ENCODE assay signal across 27 cellular contexts in genomic region chr15:36802861-36803531, GRCh38.
"Had no signal": no experiment of that assay in that cellular context is flagged by ENCODE, and none has a peak within 500 bp of the region (broad histone marks: within the 10 kb centered on the region; RNA-seq: fewer than 3 reads in every experiment).

No MANE protein-coding gene starts in this region.

- H3K9me3 ChIP-seq: colonic mucosa, gastrocnemius medialis, mucosa of descending colon, neutrophil, pancreas, right lobe of liver, suprapubic skin, vagina had no signal

- H3K4me2 ChIP-seq: hepatocyte had no signal

- H3K4me1 Mint-ChIP-seq: memory B cell; naive B cell; neural crest cell; stimulated activated naive CD8-positive, alpha-beta T cell treated with anti-CD3 and anti-CD28 coated beads, Interleukin-15, amount 100 ng/mL, for 72 hours had no signal

- H3K4me1 ChIP-seq: colonic mucosa, suprapubic skin, vagina had no signal

- H3K36me3 ChIP-seq: colonic mucosa, gastrocnemius medialis, neutrophil, pancreas, right lobe of liver, suprapubic skin, vagina had no signal

- H3K4me3 ChIP-seq: colonic mucosa, gastrocnemius medialis, hepatocyte, lung, mucosa of descending colon, pancreas, right lobe of liver, suprapubic skin, vagina had no signal

- H3K27ac ChIP-seq: colonic mucosa, epithelial cell of prostate, gastrocnemius medialis, hepatocyte, neutrophil, suprapubic skin, vagina had no signal

- H3K9me3 Mint-ChIP-seq: dendritic cell treated with granulocyte-macrophage colony-stimulating factor and Interleukin-4, amounts not matched to agents 40 ng/mL and 50 ng/mL, for 4 days; endodermal cell; memory B cell; naive B cell; natural killer cell treated with Interleukin-12 subunit alpha and Interleukin-12 subunit beta and Interleukin-15 and Interleukin-18, amount 100 ng/mL, for 72 hours; neural crest cell; stimulated activated naive CD8-positive, alpha-beta T cell treated with anti-CD3 and anti-CD28 coated beads, Interleukin-15, amount 100 ng/mL, for 72 hours had no signal

- H3K27me3 ChIP-seq: colonic mucosa, gastrocnemius medialis, hepatocyte, neutrophil, pancreas, right lobe of liver, suprapubic skin, vagina had no signal

- H3K27me3 Mint-ChIP-seq: dendritic cell treated with granulocyte-macrophage colony-stimulating factor and Interleukin-4, amounts not matched to agents 40 ng/mL and 50 ng/mL, for 4 days; memory B cell; naive B cell; natural killer cell treated with Interleukin-12 subunit alpha and Interleukin-12 subunit beta and Interleukin-15 and Interleukin-18, amount 100 ng/mL, for 72 hours; stimulated activated naive CD8-positive, alpha-beta T cell treated with anti-CD3 and anti-CD28 coated beads, Interleukin-15, amount 100 ng/mL, for 72 hours had no signal

- ATAC-seq: gastrocnemius medialis; left cardiac atrium; mucosa of descending colon; natural killer cell treated with Interleukin-12 subunit alpha and Interleukin-12 subunit beta and Interleukin-15 and Interleukin-18, amount 100 ng/mL, for 72 hours; stimulated activated naive CD8-positive, alpha-beta T cell treated with anti-CD3 and anti-CD28 coated beads, Interleukin-15, amount 100 ng/mL, for 72 hours had no signal

- H3K79me2 ChIP-seq: hepatocyte had no signal

- H3K36me3 Mint-ChIP-seq: naive B cell; natural killer cell treated with Interleukin-12 subunit alpha and Interleukin-12 subunit beta and Interleukin-15 and Interleukin-18, amount 100 ng/mL, for 72 hours had no signal

- DNase-seq: colonic mucosa; effector CD8-positive, alpha-beta T cell; endodermal cell; foreskin fibroblast; gastrocnemius medialis; head of caudate nucleus; left cardiac atrium; mucosa of descending colon; naive B cell; pancreas; retina; right lobe of liver; stimulated activated CD4-positive, alpha-beta T cell treated with anti-CD3 and anti-CD28 coated beads, Interleukin-15, amount 100 ng/mL, for 24 hours; stimulated activated CD4-positive, alpha-beta T cell treated with anti-CD3 and anti-CD28 coated beads, Interleukin-4, amount 100 ng/mL, for 1 hour; stimulated activated CD8-positive, alpha-beta memory T cell treated with anti-CD3 and anti-CD28 coated beads, Interleukin-4, amount 100 ng/mL, for 48 hours; stimulated activated naive CD4-positive, alpha-beta T cell; stimulated activated naive CD8-positive, alpha-beta T cell treated with anti-CD3 and anti-CD28 coated beads, Interleukin-15, amount 100 ng/mL, for 72 hours had no signal

- H3K27ac Mint-ChIP-seq: dendritic cell treated with granulocyte-macrophage colony-stimulating factor and Interleukin-4, amounts not matched to agents 40 ng/mL and 50 ng/mL, for 4 days; endodermal cell; memory B cell; natural killer cell treated with Interleukin-12 subunit alpha and Interleukin-12 subunit beta and Interleukin-15 and Interleukin-18, amount 100 ng/mL, for 72 hours; stimulated activated naive CD8-positive, alpha-beta T cell treated with anti-CD3 and anti-CD28 coated beads, Interleukin-15, amount 100 ng/mL, for 72 hours had no signal

- H2AFZ ChIP-seq: hepatocyte had no signal

- H3K4me3 Mint-ChIP-seq: dendritic cell treated with granulocyte-macrophage colony-stimulating factor and Interleukin-4, amounts not matched to agents 40 ng/mL and 50 ng/mL, for 4 days; endodermal cell; memory B cell; naive B cell; natural killer cell treated with Interleukin-12 subunit alpha and Interleukin-12 subunit beta and Interleukin-15 and Interleukin-18, amount 100 ng/mL, for 72 hours; neural crest cell; stimulated activated naive CD8-positive, alpha-beta T cell treated with anti-CD3 and anti-CD28 coated beads, Interleukin-15, amount 100 ng/mL, for 72 hours had no signal
